In the genomic region with DNA sequence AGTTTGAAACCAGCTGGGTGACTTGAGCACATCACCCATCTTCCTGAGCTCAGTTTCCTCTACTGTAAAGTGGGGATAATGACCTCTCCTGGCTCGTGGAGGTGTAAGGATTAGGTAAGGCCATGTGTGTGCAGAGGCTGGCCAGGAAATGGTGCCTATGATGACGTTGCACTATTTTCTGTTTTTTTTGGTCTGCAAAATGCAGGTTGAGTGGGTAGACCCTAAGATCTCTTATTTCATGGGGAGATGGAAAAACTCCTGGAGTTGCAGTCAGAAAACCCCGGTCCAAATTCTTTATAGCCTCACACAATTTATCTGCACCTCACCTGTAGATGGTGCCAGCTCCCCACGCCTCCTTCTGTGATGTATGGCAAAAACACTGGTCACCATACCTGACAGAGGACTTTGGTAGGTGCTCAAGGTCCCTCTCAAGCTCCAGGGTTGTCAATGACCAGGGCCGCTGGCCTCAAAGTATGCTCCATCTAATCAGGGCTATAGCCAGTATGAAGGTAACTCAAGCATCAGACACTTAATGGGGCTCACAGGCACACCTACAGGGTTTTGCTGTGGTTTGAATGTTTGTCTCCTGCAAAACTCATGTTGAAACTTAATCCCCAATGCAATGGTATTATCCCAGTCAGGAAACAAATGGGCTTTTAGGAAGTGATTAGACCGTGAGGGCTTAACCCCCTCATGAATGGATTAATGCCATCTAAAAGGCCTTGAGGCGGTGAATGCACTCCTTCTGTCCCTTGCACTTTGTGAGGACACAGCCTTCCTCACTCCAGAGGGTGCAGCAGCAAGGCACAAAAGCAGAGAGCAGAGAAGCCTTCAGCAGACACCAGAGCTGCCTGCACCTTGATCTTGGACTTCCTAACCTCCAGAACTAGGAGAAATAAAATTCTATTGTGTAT, we compare ENCODE assay signal across 10 cellular contexts. TPM values are rescaled to one million over a fixed set of nuclear protein-coding genes. Genes with fewer than 3 reads are reported as not detected.
DNase-seq lines count a peak whose midpoint lies in the region; ATAC-seq and TF ChIP-seq lines count a peak whose summit lies in the region.
"Had no signal": no experiment of that assay in that cellular context is flagged by ENCODE, and none has a peak within 500 bp of the region (broad histone marks: within the 10 kb centered on the region; RNA-seq: fewer than 3 reads in every experiment).

No MANE protein-coding gene starts in this region.

- no peak for ATAC-seq in GM21619 (IDR thresholded peaks at IDR 0.05; ENCODE audit: unreplicated experiment)
- ATAC-seq in HG03565 (IDR thresholded peaks at IDR 0.05; ENCODE audit: unreplicated experiment): no peak

- H3K4me3 ChIP-seq in GM06990 (replicated peaks; ENCODE audit: low read depth, low read length) (no peak overlapping the region), OCI-LY3 (ENCODE audit: low read length) (no peak overlapping the region), hepatocyte (no peak overlapping the region), SJCRH30 (no peak overlapping the region)
- H3K4me3 ChIP-seq: testis had no signal

- 79% methylated on average over 7 of the region's 7 CpGs for WGBS in hepatocyte (ENCODE audit: low lambda C conversion rate, missing lambda C conversion rate)

- H3K27ac ChIP-seq in OCI-LY3 (ENCODE audit: low read length): no peak overlapping the region
- no peak overlapping the region for H3K27ac ChIP-seq in hepatocyte
- no peak overlapping the region for H3K27ac ChIP-seq in SJCRH30
- H3K27ac ChIP-seq: HL-60, testis had no signal

- H3K27me3 ChIP-seq in GM06990 (replicated peaks; ENCODE audit: control insufficient read depth, insufficient read depth, low read length) (no peaks in the 10 kb centered on the region; the same call in 1 of the 2 replicates), OCI-LY3 (ENCODE audit: low read depth, low read length) (peaks cover 23% of the 10 kb centered on the region), hepatocyte (no peaks in the 10 kb centered on the region), SJCRH30 (no peaks in the 10 kb centered on the region)
- H3K27me3 ChIP-seq: testis had no signal

- H3K4me2 ChIP-seq in OCI-LY3 (ENCODE audit: low read length) (no peak overlapping the region), hepatocyte (no peak overlapping the region)

- H3K79me2 ChIP-seq in OCI-LY3 (ENCODE audit: low read length) (no peaks in the 10 kb centered on the region), hepatocyte (peaks cover 2% of the 10 kb centered on the region)

- TF ChIP-seq CTCF in GM06990 (IDR thresholded peaks at IDR 0.05; ENCODE audit: insufficient read depth, low read length, poor library complexity, severe bottlenecking) (peak; percentile 62), OCI-LY3 (IDR thresholded peaks at IDR 0.05; ENCODE audit: low read depth, low read length) (peak; percentile 39), hepatocyte (IDR thresholded peaks at IDR 0.05; ENCODE audit: poor library complexity) (peak; percentile 32)

- no peaks in the 10 kb centered on the region for H3K36me3 ChIP-seq in GM06990 (ENCODE audit: control insufficient read depth, insufficient read depth, low read length)
- H3K36me3 ChIP-seq in OCI-LY3 (replicated peaks; ENCODE audit: low read depth, low read length): no peaks in the 10 kb centered on the region
- no peaks in the 10 kb centered on the region for H3K36me3 ChIP-seq in hepatocyte (replicated peaks; ENCODE audit: insufficient read depth, low read depth)
- H3K36me3 ChIP-seq in SJCRH30: no peaks in the 10 kb centered on the region

- DNase-seq in COR-L47 (lab: John Stamatoyannopoulos, UW): peak; percentile 54
- no peak for DNase-seq in GM06990 (ENCODE audit: extremely low read depth, insufficient read length)
- no peak for DNase-seq in hepatocyte (ENCODE audit: low spot score)
- no peak for DNase-seq in SJCRH30
- DNase-seq: activated naive CD4-positive, alpha-beta T cell treated with anti-CD3 and anti-CD28 coated beads, Interleukin-2, amount 50 U/mL, for 16 hours; testis had no signal

- H3K9me2 ChIP-seq in hepatocyte (replicated peaks; ENCODE audit: insufficient read depth): no peaks in the 10 kb centered on the region

- H3K4me1 ChIP-seq in OCI-LY3 (ENCODE audit: low read length): no peaks in the 10 kb centered on the region
- no peaks in the 10 kb centered on the region for H3K4me1 ChIP-seq in hepatocyte (ENCODE audit: insufficient read depth)
- no peaks in the 10 kb centered on the region for H3K4me1 ChIP-seq in SJCRH30
- H3K4me1 ChIP-seq: testis had no signal

- H2AFZ ChIP-seq in OCI-LY3 (ENCODE audit: low read depth, low read length): no peak overlapping the region
- H2AFZ ChIP-seq in hepatocyte: no peak overlapping the region

- H4K20me1 ChIP-seq in OCI-LY3 (ENCODE audit: insufficient read depth, low read length) (no peaks in the 10 kb centered on the region), hepatocyte (ENCODE audit: insufficient read depth, poor library complexity, severe bottlenecking) (no peaks in the 10 kb centered on the region)

- H3K9me3 ChIP-seq in OCI-LY3 (ENCODE audit: insufficient read depth, low read length): no peaks in the 10 kb centered on the region
- no peaks in the 10 kb centered on the region for H3K9me3 ChIP-seq in hepatocyte (ENCODE audit: low read depth)
- no peaks in the 10 kb centered on the region for H3K9me3 ChIP-seq in SJCRH30 (replicated peaks)
- H3K9me3 ChIP-seq: testis had no signal

- no peak overlapping the region for H3K9ac ChIP-seq in OCI-LY3 (ENCODE audit: low read length)

RNA-seq across cellular contexts. Expression of a gene that starts 17.6 kb away (rescaled TPM):
- total RNA-seq in hepatocyte: 16.3 and 17.0 TPM in 2 replicates
- polyA plus RNA-seq in hepatocyte: 19.3 and 26.5 TPM in 2 replicates
- not detected in 2 replicates for total RNA-seq in SJCRH30 (2014; rRNA removed; shearing (Covaris generic))

Comparison
In these comparisons a context has a peak if more than half of its experiments do, and no peak if none do; other contexts are left out.
1. RNA of a gene that starts 17.6 kb away (total RNA-seq): 16.3 to 17.0 TPM in hepatocyte; not detected in SJCRH30; every median in the first group is over 10 times any median in the second.
2. Peak in every context shown above with its lines, with median percentiles within 50 percentile points of each other: CTCF ChIP-seq.